In genomic region chr4:164803702-164804101, GRCh38 we compare ENCODE assay signal across 20 cellular contexts. TPM values are rescaled to one million over a fixed set of nuclear protein-coding genes. Genes with fewer than 3 reads are reported as not detected.
DNase-seq lines count a peak whose midpoint lies in the region; ATAC-seq and TF ChIP-seq lines count a peak whose summit lies in the region.
"Had no signal": no experiment of that assay in that cellular context is flagged by ENCODE, and none has a peak within 500 bp of the region (broad histone marks: within the 10 kb centered on the region; RNA-seq: fewer than 3 reads in every experiment).

No MANE protein-coding gene starts in this region.

- no peak overlapping the region for H3K4me2 ChIP-seq in neuronal stem cell (ENCODE audit: insufficient read depth, low read length, poor library complexity, severe bottlenecking)
- H3K4me2 ChIP-seq: BLaER1, GM23338 had no signal

- no peak overlapping the region for H3K9ac ChIP-seq in neuronal stem cell (ENCODE audit: low read depth, low read length, poor library complexity)
- H3K9ac ChIP-seq: BLaER1 had no signal

- no peak overlapping the region for H4K8ac ChIP-seq in neuronal stem cell (ENCODE audit: low read depth, low read length)

- H3K79me1 ChIP-seq in neuronal stem cell (ENCODE audit: low read depth, low read length), result no peaks in the 10 kb centered on the region

- no peak overlapping the region for H3K23ac ChIP-seq in neuronal stem cell (ENCODE audit: low read depth, low read length, poor library complexity)

- H3K4me3 ChIP-seq in SJCRH30 (no peak overlapping the region), neuronal stem cell (ENCODE audit: low read length in 2 of 2) (no peak overlapping the region), upper lobe of right lung (no peak overlapping the region)
- H3K4me3 ChIP-seq: BLaER1, GM23338 had no signal

- H2BK15ac ChIP-seq in neuronal stem cell (ENCODE audit: low read length), result no peak overlapping the region

- H3K4ac ChIP-seq in neuronal stem cell (ENCODE audit: low read length), result no peak overlapping the region

- WGBS in neuronal stem cell (ENCODE audit: extremely low coverage in 2 of 2, insufficient read length in 2 of 2, insufficient replicate concordance in 1 of 2), 2 donors, result no CpG with 5 or more reads among the region's 8 CpGs

- POLR2A ChIA-PET in GM10248 (lab: Yijun Ruan, JAX), result no interaction called here

- H3K14ac ChIP-seq in neuronal stem cell (ENCODE audit: low read length), result no peak overlapping the region

- H2BK120ac ChIP-seq in neuronal stem cell (ENCODE audit: low read depth, low read length), result no peak overlapping the region

- peak overlapping the region; percentile 40 for H3K18ac ChIP-seq in neuronal stem cell (ENCODE audit: low read length)

- H2BK5ac ChIP-seq in neuronal stem cell (ENCODE audit: low read length), result no peak overlapping the region

- H2BK12ac ChIP-seq in neuronal stem cell (ENCODE audit: low read length), result no peak overlapping the region

- CTCF ChIA-PET in GM10248 (lab: Yijun Ruan, JAX), result interaction anchor here (1.5 to 2.1 kb wide), 2 partner anchors 23 to 36 kb away, joined by 3 to 4 read pairs; no protein-coding TSS in a partner anchor

- H3K27me3 ChIP-seq in SJCRH30 (no peaks in the 10 kb centered on the region), neuronal stem cell (ENCODE audit: control insufficient read depth in 3 of 3, insufficient read depth in 3 of 3, low read depth in 1 of 3, low read length in 3 of 3) (no peaks in the 10 kb centered on the region), upper lobe of right lung (no peaks in the 10 kb centered on the region)
- H3K27me3 ChIP-seq: BLaER1 had no signal

- no peak overlapping the region for H2AFZ ChIP-seq in neuronal stem cell (ENCODE audit: low read length)
- H2AFZ ChIP-seq: GM23338 had no signal

- H3K36me3 ChIP-seq in SJCRH30 (no peaks in the 10 kb centered on the region), neuronal stem cell (replicated peaks in 1 of 2; ENCODE audit: control insufficient read depth in 2 of 2, insufficient read depth in 2 of 2, low read length in 2 of 2) (no peaks in the 10 kb centered on the region), upper lobe of right lung (no peaks in the 10 kb centered on the region)
- H3K36me3 ChIP-seq: BLaER1 had no signal

- peaks cover 10% of the 10 kb centered on the region; the same call in 1 of the 2 replicates for H3K4me1 ChIP-seq in SJCRH30
- H3K4me1 ChIP-seq in neuronal stem cell (ENCODE audit: control insufficient read depth in 2 of 2, insufficient read depth in 1 of 2, low read depth in 1 of 2, low read length in 2 of 2), result peaks cover 0 to 4% of the 10 kb centered on the region in 2 donors
- H3K4me1 ChIP-seq in upper lobe of right lung, result no peaks in the 10 kb centered on the region
- H3K4me1 ChIP-seq: BLaER1 had no signal

- H3K9me3 ChIP-seq in SJCRH30 (replicated peaks) (no peaks in the 10 kb centered on the region), neuronal stem cell (replicated peaks in 1 of 2; ENCODE audit: control insufficient read depth in 2 of 2, insufficient read depth in 1 of 2, low read depth in 1 of 2, low read length in 2 of 2) (peaks cover 0 to 2% of the 10 kb centered on the region in 2 donors), upper lobe of right lung (no peaks in the 10 kb centered on the region)
- H3K9me3 ChIP-seq: BLaER1, Caco-2 had no signal

- no peak overlapping the region for H2AK5ac ChIP-seq in neuronal stem cell (ENCODE audit: low read depth, low read length)

- ATAC-seq in upper lobe of right lung, result no peak
- ATAC-seq in GM19351 (IDR thresholded peaks at IDR 0.05; ENCODE audit: unreplicated experiment), result no peak
- ATAC-seq: CD8-positive, alpha-beta T cell; GM23338 had no signal

- DNase-seq in LHCN-M2 (ENCODE audit: low read depth) (peak; percentile 8), SJCRH30 (peak; percentile 19 to 38), neuronal stem cell (ENCODE audit: low spot score) (no peak), GM10248 (ENCODE audit: extremely low spot score) (no peak), DMS79 treated with DMSO at 0.1 percent for 48 hours (lab: John Stamatoyannopoulos, UW) (no peak), upper lobe of right lung (no peak)
- DNase-seq: Caco-2; CD4-positive, CD25-positive, alpha-beta regulatory T cell; CD8-positive, alpha-beta T cell; DMS153; GF-D8; H7; HCEC 1CT had no signal

- H3K27ac ChIP-seq in SJCRH30 (peak overlapping the region; percentile 37; the same call in 1 of the 2 replicates), neuronal stem cell (replicated peaks; ENCODE audit: low read length) (no peak overlapping the region), upper lobe of right lung (no peak overlapping the region)
- H3K27ac ChIP-seq: BLaER1, C4-2B had no signal

- no peak overlapping the region for H4K91ac ChIP-seq in neuronal stem cell (ENCODE audit: low read depth, low read length, poor library complexity)

- intact Hi-C loops in upper lobe of right lung (cut with DNase I), result no loop called here

- TF ChIP-seq CTCF in GM10248 (IDR thresholded peaks at IDR 0.05; ENCODE audit: control extremely low read depth, extremely low read depth, low read depth, missing control alignments), result no peak
- no peak for TF ChIP-seq CTCF in upper lobe of right lung (IDR thresholded peaks at IDR 0.05)

RNA-seq across cellular contexts. Expression of gene SMIM31, which starts 49.8 kb away (rescaled TPM):
- total RNA-seq in LHCN-M2 (2014; rRNA removed) (not detected in 2 replicates), upper lobe of right lung (not detected)
- polyA plus RNA-seq in LHCN-M2 (2012), result not detected
- not detected in 2 replicates for total RNA-seq in SJCRH30 (2014; rRNA removed; shearing (Covaris generic))
- polyA plus RNA-seq in neuronal stem cell (2013, experiment 1 of 2), result not detected
- not detected for polyA plus RNA-seq in neuronal stem cell (2013, experiment 2 of 2)
- total RNA-seq: A172; A673; Caco-2; CD4-positive, CD25-positive, alpha-beta regulatory T cell; CD8-positive, alpha-beta T cell; G401; GM23338; H7 had no signal
- polyA plus RNA-seq: CD4-positive, CD25-positive, alpha-beta regulatory T cell; GM23338 had no signal

Comparison
In these comparisons a context has a peak if more than half of its experiments do, and no peak if none do; other contexts are left out.
1. DNase-seq: peak in LHCN-M2 (single experiment) and SJCRH30 (2 of 2); none in neuronal stem cell (single experiment), GM10248 (single experiment), DMS79 treated with DMSO at 0.1 percent for 48 hours (single experiment) and upper lobe of right lung (single experiment).